In genomic region chr7:93146465-93147127, GRCh38 we compare ENCODE assay signal across 8 cellular contexts. TPM values are rescaled to one million over a fixed set of nuclear protein-coding genes. Genes with fewer than 3 reads are reported as not detected.
DNase-seq lines count a peak whose midpoint lies in the region; ATAC-seq and TF ChIP-seq lines count a peak whose summit lies in the region.

No MANE protein-coding gene starts in this region.

- no peak for DNase-seq in heart left ventricle
- DNase-seq in Right ventricle myocardium superior, result no peak
- DNase-seq in DMS79 (lab: John Stamatoyannopoulos, UW), result no peak
- no peak for DNase-seq in NCI-H1417 (lab: John Stamatoyannopoulos, UW)
- DNase-seq in smooth muscle cell (lab: John Stamatoyannopoulos, UW; ENCODE audit: unreplicated experiment), result no peak

- H2AFZ ChIP-seq in KMS-11 (ENCODE audit: low read depth) (peak overlapping the region; percentile 39), smooth muscle cell (ENCODE audit: low read depth) (no peak overlapping the region)

- H3K4me1 ChIP-seq in heart left ventricle (peaks cover 0 to 50% (median 8%) of the 10 kb centered on the region in 12 donors), KMS-11 (ENCODE audit: low read depth, poor library complexity, severe bottlenecking) (peaks cover 27% of the 10 kb centered on the region), duodenal mucosa (ENCODE audit: control insufficient read depth in 1 of 2, insufficient read depth in 2 of 2, low read length in 2 of 2) (peaks cover 4 to 18% of the 10 kb centered on the region in 2 donors), smooth muscle cell (ENCODE audit: low read depth) (peaks cover 12% of the 10 kb centered on the region)

- TF ChIP-seq POLR2A in heart left ventricle (IDR thresholded peaks at IDR 0.05), result no peak

- peaks cover 22% of the 10 kb centered on the region; the same call in 1 of the 2 replicates for H3K79me2 ChIP-seq in KMS-11 (ENCODE audit: insufficient read depth, low read depth)
- H3K79me2 ChIP-seq in smooth muscle cell (ENCODE audit: low read depth), result no peaks in the 10 kb centered on the region

- peak overlapping the region; percentile 69 for H3K9ac ChIP-seq in KMS-11
- peak overlapping the region in 1 of 2 donors; percentile 55 for H3K9ac ChIP-seq in duodenal mucosa (ENCODE audit: low read depth in 1 of 2, low read length in 2 of 2)
- no peak overlapping the region for H3K9ac ChIP-seq in smooth muscle cell (ENCODE audit: low read depth)

- no peaks in the 10 kb centered on the region for H3K27me3 ChIP-seq in heart left ventricle
- H3K27me3 ChIP-seq in KMS-11 (ENCODE audit: insufficient read depth, low read depth), result no peaks in the 10 kb centered on the region
- H3K27me3 ChIP-seq in duodenal mucosa (ENCODE audit: control insufficient read depth in 1 of 2, insufficient read depth in 2 of 2, low read length in 2 of 2), result no peaks in the 10 kb centered on the region
- no peaks in the 10 kb centered on the region for H3K27me3 ChIP-seq in smooth muscle cell (ENCODE audit: low read depth)

- H3K27ac ChIP-seq in heart left ventricle (peak overlapping the region in 9 of 12 donors; percentile 18 to 94 (median 61)), KMS-11 (peak overlapping the region; percentile 82), duodenal mucosa (ENCODE audit: low read depth, low read length) (no peak overlapping the region), skin epidermis (peak overlapping the region in 16 of 21 experiments; percentile 18 to 83 (median 70)), smooth muscle cell (ENCODE audit: low read depth) (no peak overlapping the region)

- no peaks in the 10 kb centered on the region for H3F3A ChIP-seq in smooth muscle cell (ENCODE audit: low read depth)

- intact Hi-C loops in heart left ventricle (cut with DNase I) (loop anchor here in 1 of 10 donors (10.0 kb wide), 1 partner anchor 78 kb away; the partner anchor contains the start of gene HEPACAM2), Right ventricle myocardium superior (cut with DNase I) (no loop called here)

- TF ChIP-seq CTCF in heart left ventricle (IDR thresholded peaks at IDR 0.05), result no peak
- no peak for TF ChIP-seq CTCF in KMS-11 (conservative IDR thresholded peaks at IDR 0.05; ENCODE audit: low read depth, low read length)
- TF ChIP-seq CTCF in smooth muscle cell (IDR thresholded peaks at IDR 0.05; ENCODE audit: borderline replicate concordance, insufficient read depth, poor library complexity, severe bottlenecking), result no peak

- H3K36me3 ChIP-seq in heart left ventricle, result peaks cover 0 to 42% (median 35%) of the 10 kb centered on the region in 9 donors
- peaks cover 7% of the 10 kb centered on the region; the same call in 1 of the 2 replicates for H3K36me3 ChIP-seq in KMS-11 (ENCODE audit: insufficient read depth)
- peaks cover 20 to 29% of the 10 kb centered on the region in 2 donors for H3K36me3 ChIP-seq in duodenal mucosa (ENCODE audit: control insufficient read depth in 1 of 2, insufficient read depth in 2 of 2, low read length in 2 of 2)
- no peaks in the 10 kb centered on the region for H3K36me3 ChIP-seq in smooth muscle cell (ENCODE audit: low read depth)

- no peaks in the 10 kb centered on the region for H4K20me1 ChIP-seq in KMS-11 (ENCODE audit: insufficient read depth)
- H4K20me1 ChIP-seq in smooth muscle cell (ENCODE audit: low read depth), result no peaks in the 10 kb centered on the region

- H3K4me3 ChIP-seq in heart left ventricle, result peak overlapping the region in 11 of 12 donors; percentile 31 to 68 (median 51)
- H3K4me3 ChIP-seq in KMS-11 (IDR thresholded peaks at IDR 0.05; ENCODE audit: insufficient read depth, low read depth, low read length), result peak overlapping the region; percentile 74
- H3K4me3 ChIP-seq in duodenal mucosa (ENCODE audit: low read depth in 1 of 2, low read length in 2 of 2), result peak overlapping the region; percentile 76 to 88
- H3K4me3 ChIP-seq in skin epidermis, result peak overlapping the region; percentile 15 to 44 (median 30)
- no peak overlapping the region for H3K4me3 ChIP-seq in smooth muscle cell

- H3K4me2 ChIP-seq in KMS-11 (peak overlapping the region; percentile 66), smooth muscle cell (no peak overlapping the region)

- WGBS in heart left ventricle, 4 donors, result 37 to 49% (median 42%) methylated on average over 5 of the region's 5 CpGs
- 90% methylated on average over 5 of the region's 5 CpGs for WGBS in smooth muscle cell (ENCODE audit: low lambda C conversion rate)

- ATAC-seq in heart left ventricle (peak in 3 of 4 donors; percentile 24 to 33 (median 32)), Right ventricle myocardium superior (ENCODE audit: poor library complexity) (no peak)

- no peaks in the 10 kb centered on the region for H3K9me3 ChIP-seq in heart left ventricle
- H3K9me3 ChIP-seq in duodenal mucosa (ENCODE audit: control insufficient read depth in 1 of 2, low read length in 2 of 2), result no peaks in the 10 kb centered on the region
- H3K9me3 ChIP-seq in smooth muscle cell (replicated peaks; ENCODE audit: low read depth), result no peaks in the 10 kb centered on the region

RNA-seq across cellular contexts. Expression of gene SAMD9L, which starts 1.6 kb away (rescaled TPM):
- total RNA-seq in heart left ventricle, result 10 to 100 TPM in 1 of 9 donors, 1 to 10 TPM in 8; 4.1 to 38.3 (median 5.1) TPM
- 1 to 10 TPM; 2.1 to 2.7 TPM for polyA plus RNA-seq in heart left ventricle
- total RNA-seq in Right ventricle myocardium superior, result 3.7 TPM
- total RNA-seq in smooth muscle cell, result 0.36 and 2.7 TPM in 2 replicates
- polyA plus RNA-seq in smooth muscle cell, result 0.31 TPM in 1 of 2 replicates, not detected in the other

RNA-seq across cellular contexts. Expression of gene SAMD9, which starts 28.8 kb away (rescaled TPM):
- total RNA-seq in heart left ventricle (1 to 10 TPM; 2.3 to 9.5 (median 3.4) TPM), Right ventricle myocardium superior (2.7 TPM), smooth muscle cell (1.0 and 1.8 TPM in 2 replicates)
- polyA plus RNA-seq in heart left ventricle (1 to 10 TPM; 1.1 to 1.4 TPM), smooth muscle cell (0.26 and 0.38 TPM in 2 replicates)

Comparison
In these comparisons a context has a peak if more than half of its experiments do, and no peak if none do; other contexts are left out.
1. H3K27ac ChIP-seq: peak in heart left ventricle (9 of 12), KMS-11 (single experiment) and skin epidermis (16 of 21); none in duodenal mucosa (single experiment) and smooth muscle cell (single experiment).